Comparison of ENCODE assay signal across 2 cellular contexts in the genomic region with DNA sequence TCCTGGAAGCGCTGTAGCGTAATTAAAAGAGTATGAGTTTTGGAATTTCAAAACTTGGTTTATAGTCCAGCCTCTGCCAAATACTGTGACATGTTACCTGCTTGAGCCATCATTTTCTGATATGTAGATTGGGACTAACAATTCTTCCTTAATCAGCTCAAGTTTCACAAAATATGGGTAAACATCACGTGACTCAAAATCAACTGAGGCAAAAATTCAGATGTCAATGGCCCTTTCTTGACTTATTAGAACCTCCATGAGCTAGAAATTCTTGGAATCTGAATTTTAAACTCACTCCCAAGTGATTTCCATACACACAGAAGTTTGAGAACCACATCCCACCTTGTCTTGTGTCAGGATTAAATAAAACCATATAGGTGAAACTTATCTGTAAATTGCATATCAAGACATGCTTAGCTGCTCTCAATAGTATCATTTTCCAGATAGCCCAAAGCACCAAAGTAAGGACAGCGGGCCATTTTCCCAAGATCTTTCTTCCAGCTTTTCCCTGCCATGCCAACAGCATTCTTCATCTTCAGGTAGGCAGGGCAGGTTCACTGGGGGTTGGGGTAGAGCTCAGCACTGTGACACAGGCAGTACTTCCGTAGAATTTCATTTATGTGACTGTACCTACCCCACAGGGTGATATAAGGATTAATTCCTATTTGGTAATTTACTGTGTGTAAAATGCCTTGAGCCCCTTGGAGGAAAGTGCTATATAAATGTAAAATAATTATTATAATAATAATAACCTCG.
TF ChIP-seq lines count a peak whose summit lies in the region.

No MANE protein-coding gene starts in this region.

TF ChIP-seq in A549, 52 proteins besides CTCF, POLR2A, EP300 and RAD21 (continued from another document):
- no peak for TF ChIP-seq RCOR1 (IDR thresholded peaks at IDR 0.05; ENCODE audit: low read depth, low read length)
- TF ChIP-seq ESRRA (IDR thresholded peaks at IDR 0.05; ENCODE audit: borderline replicate concordance, low read length), result no peak
- TF ChIP-seq KDM1A (IDR thresholded peaks at IDR 0.05; ENCODE audit: low read depth), result no peak
- TF ChIP-seq TFCP2L1 (CRISPR knock-in tag; IDR thresholded peaks at IDR 0.05), result no peak
- no peak for TF ChIP-seq JUN (IDR thresholded peaks at IDR 0.05)
- no peak for TF ChIP-seq EHMT2 (IDR thresholded peaks at IDR 0.05; ENCODE audit: low read depth)
- TF ChIP-seq, protein P1, sequence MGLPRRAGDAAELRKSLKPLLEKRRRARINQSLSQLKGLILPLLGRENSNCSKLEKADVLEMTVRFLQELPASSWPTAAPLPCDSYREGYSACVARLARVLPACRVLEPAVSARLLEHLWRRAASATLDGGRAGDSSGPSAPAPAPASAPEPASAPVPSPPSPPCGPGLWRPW (IDR thresholded peaks at IDR 0.05), result no peak
- TF ChIP-seq, protein P2, sequence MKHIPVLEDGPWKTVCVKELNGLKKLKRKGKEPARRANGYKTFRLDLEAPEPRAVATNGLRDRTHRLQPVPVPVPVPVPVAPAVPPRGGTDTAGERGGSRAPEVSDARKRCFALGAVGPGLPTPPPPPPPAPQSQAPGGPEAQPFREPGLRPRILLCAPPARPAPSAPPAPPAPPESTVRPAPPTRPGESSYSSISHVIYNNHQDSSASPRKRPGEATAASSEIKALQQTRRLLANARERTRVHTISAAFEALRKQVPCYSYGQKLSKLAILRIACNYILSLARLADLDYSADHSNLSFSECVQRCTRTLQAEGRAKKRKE (CRISPR knock-in tag; IDR thresholded peaks at IDR 0.05; ENCODE audit: low read depth), result no peak
- TF ChIP-seq NR3C1 (IDR thresholded peaks at IDR 0.05), result no peak
- no peak for TF ChIP-seq HOXB13 (CRISPR knock-in tag; IDR thresholded peaks at IDR 0.05; ENCODE audit: low read depth)
- no peak for TF ChIP-seq HOXB5 (CRISPR knock-in tag; IDR thresholded peaks at IDR 0.05)
- TF ChIP-seq CBX8 (IDR thresholded peaks at IDR 0.05), result no peak
- no peak for TF ChIP-seq JUNB (IDR thresholded peaks at IDR 0.05)
- no peak for TF ChIP-seq EHF (CRISPR knock-in tag; IDR thresholded peaks at IDR 0.05)
- no peak for TF ChIP-seq TP53 (CRISPR knock-in tag; IDR thresholded peaks at IDR 0.05)
- no peak for TF ChIP-seq NPAS2 (CRISPR knock-in tag; IDR thresholded peaks at IDR 0.05; ENCODE audit: borderline replicate concordance)
- TF ChIP-seq KDM5A (IDR thresholded peaks at IDR 0.05), result no peak
- TF ChIP-seq, protein P3, sequence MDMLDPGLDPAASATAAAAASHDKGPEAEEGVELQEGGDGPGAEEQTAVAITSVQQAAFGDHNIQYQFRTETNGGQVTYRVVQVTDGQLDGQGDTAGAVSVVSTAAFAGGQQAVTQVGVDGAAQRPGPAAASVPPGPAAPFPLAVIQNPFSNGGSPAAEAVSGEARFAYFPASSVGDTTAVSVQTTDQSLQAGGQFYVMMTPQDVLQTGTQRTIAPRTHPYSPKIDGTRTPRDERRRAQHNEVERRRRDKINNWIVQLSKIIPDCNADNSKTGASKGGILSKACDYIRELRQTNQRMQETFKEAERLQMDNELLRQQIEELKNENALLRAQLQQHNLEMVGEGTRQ (IDR thresholded peaks at IDR 0.05), result no peak

TF ChIP-seq in WTC11, 78 proteins besides CTCF, POLR2A, EP300 and RAD21:
- TF ChIP-seq, protein P4, sequence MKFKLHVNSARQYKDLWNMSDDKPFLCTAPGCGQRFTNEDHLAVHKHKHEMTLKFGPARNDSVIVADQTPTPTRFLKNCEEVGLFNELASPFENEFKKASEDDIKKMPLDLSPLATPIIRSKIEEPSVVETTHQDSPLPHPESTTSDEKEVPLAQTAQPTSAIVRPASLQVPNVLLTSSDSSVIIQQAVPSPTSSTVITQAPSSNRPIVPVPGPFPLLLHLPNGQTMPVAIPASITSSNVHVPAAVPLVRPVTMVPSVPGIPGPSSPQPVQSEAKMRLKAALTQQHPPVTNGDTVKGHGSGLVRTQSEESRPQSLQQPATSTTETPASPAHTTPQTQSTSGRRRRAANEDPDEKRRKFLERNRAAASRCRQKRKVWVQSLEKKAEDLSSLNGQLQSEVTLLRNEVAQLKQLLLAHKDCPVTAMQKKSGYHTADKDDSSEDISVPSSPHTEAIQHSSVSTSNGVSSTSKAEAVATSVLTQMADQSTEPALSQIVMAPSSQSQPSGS (CRISPR knock-in tag; IDR thresholded peaks at IDR 0.05; ENCODE audit: borderline replicate concordance, low read depth), result no peak
- TF ChIP-seq EMX1 (CRISPR knock-in tag; IDR thresholded peaks at IDR 0.05) (no peak), KAT7 (CRISPR knock-in tag; IDR thresholded peaks at IDR 0.05; ENCODE audit: borderline replicate concordance) (no peak), ATF1 (CRISPR knock-in tag; IDR thresholded peaks at IDR 0.05) (no peak)
- TF ChIP-seq, protein P5, sequence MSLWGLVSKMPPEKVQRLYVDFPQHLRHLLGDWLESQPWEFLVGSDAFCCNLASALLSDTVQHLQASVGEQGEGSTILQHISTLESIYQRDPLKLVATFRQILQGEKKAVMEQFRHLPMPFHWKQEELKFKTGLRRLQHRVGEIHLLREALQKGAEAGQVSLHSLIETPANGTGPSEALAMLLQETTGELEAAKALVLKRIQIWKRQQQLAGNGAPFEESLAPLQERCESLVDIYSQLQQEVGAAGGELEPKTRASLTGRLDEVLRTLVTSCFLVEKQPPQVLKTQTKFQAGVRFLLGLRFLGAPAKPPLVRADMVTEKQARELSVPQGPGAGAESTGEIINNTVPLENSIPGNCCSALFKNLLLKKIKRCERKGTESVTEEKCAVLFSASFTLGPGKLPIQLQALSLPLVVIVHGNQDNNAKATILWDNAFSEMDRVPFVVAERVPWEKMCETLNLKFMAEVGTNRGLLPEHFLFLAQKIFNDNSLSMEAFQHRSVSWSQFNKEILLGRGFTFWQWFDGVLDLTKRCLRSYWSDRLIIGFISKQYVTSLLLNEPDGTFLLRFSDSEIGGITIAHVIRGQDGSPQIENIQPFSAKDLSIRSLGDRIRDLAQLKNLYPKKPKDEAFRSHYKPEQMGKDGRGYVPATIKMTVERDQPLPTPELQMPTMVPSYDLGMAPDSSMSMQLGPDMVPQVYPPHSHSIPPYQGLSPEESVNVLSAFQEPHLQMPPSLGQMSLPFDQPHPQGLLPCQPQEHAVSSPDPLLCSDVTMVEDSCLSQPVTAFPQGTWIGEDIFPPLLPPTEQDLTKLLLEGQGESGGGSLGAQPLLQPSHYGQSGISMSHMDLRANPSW (CRISPR knock-in tag; conservative IDR thresholded peaks at IDR 0.05; ENCODE audit: low read depth), result no peak
- TF ChIP-seq, protein P6, sequence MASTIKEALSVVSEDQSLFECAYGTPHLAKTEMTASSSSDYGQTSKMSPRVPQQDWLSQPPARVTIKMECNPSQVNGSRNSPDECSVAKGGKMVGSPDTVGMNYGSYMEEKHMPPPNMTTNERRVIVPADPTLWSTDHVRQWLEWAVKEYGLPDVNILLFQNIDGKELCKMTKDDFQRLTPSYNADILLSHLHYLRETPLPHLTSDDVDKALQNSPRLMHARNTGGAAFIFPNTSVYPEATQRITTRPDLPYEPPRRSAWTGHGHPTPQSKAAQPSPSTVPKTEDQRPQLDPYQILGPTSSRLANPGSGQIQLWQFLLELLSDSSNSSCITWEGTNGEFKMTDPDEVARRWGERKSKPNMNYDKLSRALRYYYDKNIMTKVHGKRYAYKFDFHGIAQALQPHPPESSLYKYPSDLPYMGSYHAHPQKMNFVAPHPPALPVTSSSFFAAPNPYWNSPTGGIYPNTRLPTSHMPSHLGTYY (CRISPR knock-in tag; IDR thresholded peaks at IDR 0.05), result no peak
TF ChIP-seq in WTC11: peak in this region for 0.
